In genomic region chr9:124009835-124010226, GRCh38 we compare ENCODE assay signal across 1 cellular context.
TF ChIP-seq lines count a peak whose summit lies in the region.

No MANE protein-coding gene starts in this region.

TF ChIP-seq in SK-N-SH treated with all-trans-retinoic acid at 6 μM for 48 hours, 23 proteins besides CTCF, POLR2A, EP300 and RAD21 (continued from another document):
- no peak for TF ChIP-seq TOX (CRISPR knock-in tag; IDR thresholded peaks at IDR 0.05; ENCODE audit: borderline replicate concordance)
